ENCODE assay signal across 13 cellular contexts in genomic region chr5:146529984-146530383, GRCh38. TPM values are rescaled to one million over a fixed set of nuclear protein-coding genes. Genes with fewer than 3 reads are reported as not detected.
DNase-seq lines count a peak whose midpoint lies in the region; ATAC-seq and TF ChIP-seq lines count a peak whose summit lies in the region.
"Had no signal": no experiment of that assay in that cellular context is flagged by ENCODE, and none has a peak within 500 bp of the region (broad histone marks: within the 10 kb centered on the region; RNA-seq: fewer than 3 reads in every experiment).

No MANE protein-coding gene starts in this region.

- H3K27me3 ChIP-seq in DND-41 (ENCODE audit: insufficient read depth, low read length, poor library complexity) (peaks cover 15% of the 10 kb centered on the region), KMS-11 (ENCODE audit: insufficient read depth, low read depth) (no peaks in the 10 kb centered on the region), foreskin keratinocyte (no peaks in the 10 kb centered on the region)
- H3K27me3 ChIP-seq: upper lobe of left lung had no signal

- H3K4me2 ChIP-seq in DND-41 (ENCODE audit: insufficient read depth, low read length) (no peak overlapping the region), KMS-11 (no peak overlapping the region)

- H3K4me1 ChIP-seq in DND-41 (ENCODE audit: insufficient read depth, low read length) = no peaks in the 10 kb centered on the region
- peaks cover 9% of the 10 kb centered on the region for H3K4me1 ChIP-seq in KMS-11 (ENCODE audit: low read depth, poor library complexity, severe bottlenecking)
- H3K4me1 ChIP-seq in foreskin keratinocyte = peaks cover 9% of the 10 kb centered on the region
- H3K4me1 ChIP-seq: upper lobe of left lung had no signal

- no peaks in the 10 kb centered on the region for H3K79me2 ChIP-seq in DND-41 (ENCODE audit: insufficient read depth, low read length)
- no peaks in the 10 kb centered on the region for H3K79me2 ChIP-seq in KMS-11 (ENCODE audit: insufficient read depth, low read depth)

- no peak overlapping the region for H2AFZ ChIP-seq in DND-41 (ENCODE audit: low read depth, low read length)
- peak overlapping the region; percentile 1; the same call in 1 of the 2 replicates for H2AFZ ChIP-seq in KMS-11 (ENCODE audit: low read depth)

- H3K4me3 ChIP-seq in DND-41 (ENCODE audit: low read depth in 1 of 2, low read length in 2 of 2) = no peak overlapping the region
- no peak overlapping the region for H3K4me3 ChIP-seq in KMS-11 (IDR thresholded peaks at IDR 0.05; ENCODE audit: insufficient read depth, low read depth, low read length)
- H3K4me3 ChIP-seq: upper lobe of left lung had no signal

- H3K9ac ChIP-seq in DND-41 (ENCODE audit: low read depth, low read length) (no peak overlapping the region), KMS-11 (no peak overlapping the region)

- TF ChIP-seq CTCF in DND-41 (IDR thresholded peaks at IDR 0.05; ENCODE audit: borderline replicate concordance, extremely low read depth, low read length, poor library complexity, severe bottlenecking) (no peak), KMS-11 (conservative IDR thresholded peaks at IDR 0.05; ENCODE audit: low read depth, low read length) (no peak), foreskin keratinocyte (conservative IDR thresholded peaks at IDR 0.05) (no peak)

- H4K20me1 ChIP-seq in DND-41 (ENCODE audit: insufficient read depth, low read length) (no peaks in the 10 kb centered on the region), KMS-11 (ENCODE audit: insufficient read depth) (no peaks in the 10 kb centered on the region)

- H3K27ac ChIP-seq in DND-41 (ENCODE audit: low read length) (no peak overlapping the region), KMS-11 (no peak overlapping the region), foreskin keratinocyte (no peak overlapping the region)
- H3K27ac ChIP-seq: upper lobe of left lung had no signal

- ATAC-seq in DND-41 (ENCODE audit: insufficient read depth, low read depth) (peak; percentile 62; the same call in 2 of the 3 replicates), GM19023 (IDR thresholded peaks at IDR 0.05; ENCODE audit: unreplicated experiment) (peak; percentile 57), HG02623 (IDR thresholded peaks at IDR 0.05; ENCODE audit: unreplicated experiment) (peak; percentile 51), foreskin keratinocyte (no peak)

- H3K9me3 ChIP-seq in DND-41 (ENCODE audit: insufficient read depth, low read length, severe bottlenecking) = no peaks in the 10 kb centered on the region
- H3K9me3 ChIP-seq: upper lobe of left lung had no signal

- H3K36me3 ChIP-seq in DND-41 (ENCODE audit: insufficient read depth, low read length) (no peaks in the 10 kb centered on the region), KMS-11 (ENCODE audit: insufficient read depth) (no peaks in the 10 kb centered on the region)
- H3K36me3 ChIP-seq: upper lobe of left lung had no signal

- DNase-seq in DND-41 (no peak), foreskin keratinocyte (no peak), GDM1 (lab: John Stamatoyannopoulos, UW) (no peak), NCI-H748 (lab: John Stamatoyannopoulos, UW; ENCODE audit: unreplicated experiment) (no peak)
- no peak for DNase-seq in activated CD4-positive, CD25-positive, alpha-beta regulatory T cell treated with anti-CD3 and anti-CD28 coated beads, Interleukin-2, amount 50 U/mL, for 72 hours
- DNase-seq: activated T-cell treated with anti-CD3 and anti-CD28 coated beads, Interleukin-2, amount 50 U/mL, for 24 hours; NCI-H510A; SHP77; upper lobe of left lung had no signal

RNA-seq across cellular contexts. Expression of gene GPR151, which starts 14.0 kb away (rescaled TPM):
- total RNA-seq in foreskin keratinocyte = not detected in 2 replicates
- not detected in 2 replicates for polyA plus RNA-seq in foreskin keratinocyte
- total RNA-seq: upper lobe of left lung had no signal
- polyA plus RNA-seq: IgD-negative memory B cell had no signal
